2 cellular contexts compared by ENCODE assay signal in genomic region chr17:32641514-32641913, GRCh38.
DNase-seq lines count a peak whose midpoint lies in the region; FAIRE-seq and TF ChIP-seq lines count a peak whose summit lies in the region.
"Not testable (repeated sequence)": the region's sequence is repeated elsewhere in the genome, so short reads cannot be mapped to it uniquely, and the experiment has no call there.

No MANE protein-coding gene starts in this region.

- H3K4me1 ChIP-seq in HEK293 (ENCODE audit: control insufficient read depth, insufficient read depth, low read length); astrocyte (ENCODE audit: insufficient read depth, low read length): not testable (repeated sequence)

- H4K20me1 ChIP-seq in astrocyte (ENCODE audit: insufficient read depth, low read length), result not testable (repeated sequence)

- not testable (repeated sequence) for H3K4me2 ChIP-seq in astrocyte (ENCODE audit: low read length)

- H3K9me3 ChIP-seq in HEK293 (ENCODE audit: control insufficient read depth, insufficient read depth, low read depth, low read length); astrocyte (ENCODE audit: insufficient read depth, low read depth, low read length): not testable (repeated sequence)

- CTCF ChIA-PET in HEK293 (lab: Yijun Ruan, JAX), result not testable (repeated sequence)

- POLR2A ChIA-PET in HEK293 (lab: Yijun Ruan, JAX), result not testable (repeated sequence)

- H3K4me1 Mint-ChIP-seq in astrocyte (ENCODE audit: low read depth, unreplicated experiment), result not testable (repeated sequence)

- not testable (repeated sequence) for H3K27me3 Mint-ChIP-seq in astrocyte (ENCODE audit: low read depth, unreplicated experiment)

- DNase-seq in astrocyte (ENCODE audit: low read depth), result not testable (repeated sequence)

- H3K79me2 ChIP-seq in astrocyte (ENCODE audit: insufficient read depth, low read length), result not testable (repeated sequence)

- not testable (repeated sequence) for FAIRE-seq in astrocyte (lab: Jason Lieb, UNC)

- not testable (repeated sequence) for H3K9me3 Mint-ChIP-seq in astrocyte (ENCODE audit: unreplicated experiment)

- not testable (repeated sequence) for H2AFZ ChIP-seq in astrocyte (ENCODE audit: low read depth, low read length)

- H3K9ac ChIP-seq in astrocyte (ENCODE audit: low read length), result not testable (repeated sequence)

- not testable (repeated sequence) for H3K36me3 ChIP-seq in HEK293 (ENCODE audit: control insufficient read depth in 2 of 2, insufficient read depth in 1 of 2, low read length in 2 of 2); astrocyte (ENCODE audit: insufficient read depth, low read length)

- H3K27ac ChIP-seq in HEK293 (ENCODE audit: extremely low read depth, low read depth, low read length); astrocyte (ENCODE audit: low read depth, low read length): not testable (repeated sequence)

- TF ChIP-seq CTCF in HEK293 (tag by site-specific recombination; IDR thresholded peaks at IDR 0.05); astrocyte (IDR thresholded peaks at IDR 0.05; ENCODE audit: insufficient read depth, low read depth, low read length): not testable (repeated sequence)

- H3K36me3 Mint-ChIP-seq in astrocyte (ENCODE audit: low read depth, unreplicated experiment), result not testable (repeated sequence)

- peak overlapping the region; percentile 20 for H3K4me3 Mint-ChIP-seq in astrocyte (ENCODE audit: unreplicated experiment)

- not testable (repeated sequence) for H3K27me3 ChIP-seq in astrocyte (ENCODE audit: insufficient read depth, low read length)

- not testable (repeated sequence) for H3K27ac Mint-ChIP-seq in astrocyte (ENCODE audit: unreplicated experiment)

- H3K4me3 ChIP-seq in HEK293 (ENCODE audit: low read depth, low read length); astrocyte (ENCODE audit: insufficient read depth, low read depth, low read length): not testable (repeated sequence)

TF ChIP-seq in HEK293, 187 proteins besides CTCF, POLR2A, EP300 and RAD21:
- TF ChIP-seq ZNF184 (tag by site-specific recombination; IDR thresholded peaks at IDR 0.05) (0 out of 2 replicates have a peak, but pooled peaks have one; percentile 40), SCRT1 (tag by site-specific recombination; IDR thresholded peaks at IDR 0.05; ENCODE audit: borderline replicate concordance) (peak; percentile 69), SCRT2 (tag by site-specific recombination; IDR thresholded peaks at IDR 0.05) (peak; percentile 87)
